ENCODE assay signal across 8 cellular contexts in genomic region chrX:107894038-107894437, GRCh38.
DNase-seq lines count a peak whose midpoint lies in the region; ATAC-seq and TF ChIP-seq lines count a peak whose summit lies in the region.

No MANE protein-coding gene starts in this region.

- H3K9me3 ChIP-seq in Peyer's patch: no peaks in the 10 kb centered on the region

- intact Hi-C loops in Calu3 (cut with micrococcal nuclease; ENCODE audit: unreplicated experiment): loop anchor here (1.0 to 5.0 kb wide), 3 partner anchors 117 to 353 kb away; partner anchors contain the start of genes NCBP2L and TSC22D3

- CTCF ChIA-PET in Calu3 (lab: Charles Lee): no interaction called here

- peaks cover 10% of the 10 kb centered on the region for H3K9me3 Mint-ChIP-seq in Calu3 (ENCODE audit: low read depth, unreplicated experiment)
- H3K9me3 Mint-ChIP-seq in central memory CD8-positive, alpha-beta T cell: peaks cover 5% of the 10 kb centered on the region

- H3K4me1 ChIP-seq in Peyer's patch: no peaks in the 10 kb centered on the region

- peak; percentile 42 for DNase-seq in Calu3
- peak; percentile 33 for DNase-seq in HS-27A (ENCODE audit: low read depth)
- no peak for DNase-seq in Peyer's patch
- peak; percentile 11 to 21 for DNase-seq in central memory CD8-positive, alpha-beta T cell (ENCODE audit: low spot score in 2 of 2)
- peak; percentile 13 for DNase-seq in medulla oblongata (ENCODE audit: extremely low spot score)
- no peak for DNase-seq in KG1 (lab: John Stamatoyannopoulos, UW)

- no peak for TF ChIP-seq POLR2A in Peyer's patch (IDR thresholded peaks at IDR 0.05)

- no peak overlapping the region for H3K4me3 Mint-ChIP-seq in Calu3 (ENCODE audit: low read depth, unreplicated experiment)
- H3K4me3 Mint-ChIP-seq in central memory CD8-positive, alpha-beta T cell: no peak overlapping the region

- no peak overlapping the region for H3K27ac Mint-ChIP-seq in Calu3 (ENCODE audit: unreplicated experiment)
- H3K27ac Mint-ChIP-seq in central memory CD8-positive, alpha-beta T cell (ENCODE audit: low read depth): peak overlapping the region; percentile 61

- H3K4me3 ChIP-seq in Peyer's patch: no peak overlapping the region

- BruUV-seq in Calu3 (replicated peaks; lab: Mats Ljungman, UMichigan): no TSS peak

- peaks cover 4% of the 10 kb centered on the region for H3K36me3 Mint-ChIP-seq in Calu3 (ENCODE audit: insufficient read depth, unreplicated experiment)
- H3K36me3 Mint-ChIP-seq in central memory CD8-positive, alpha-beta T cell (ENCODE audit: insufficient read depth): peaks cover 2% of the 10 kb centered on the region

- no peak overlapping the region for H3K27ac ChIP-seq in Peyer's patch

- no peaks in the 10 kb centered on the region for H3K27me3 Mint-ChIP-seq in Calu3 (ENCODE audit: unreplicated experiment)
- no peaks in the 10 kb centered on the region for H3K27me3 Mint-ChIP-seq in central memory CD8-positive, alpha-beta T cell

- no peaks in the 10 kb centered on the region for H3K36me3 ChIP-seq in Peyer's patch

- TF ChIP-seq CTCF in Calu3 (IDR thresholded peaks at IDR 0.05; ENCODE audit: unreplicated experiment) (peak; percentile 42), Peyer's patch (IDR thresholded peaks at IDR 0.05) (peak in 5 of 6 experiments; percentile 46 to 70 (median 63))

- ATAC-seq in GM18858 (IDR thresholded peaks at IDR 0.05; ENCODE audit: unreplicated experiment) (peak; percentile 80), GM18873 (IDR thresholded peaks at IDR 0.05; ENCODE audit: low FRiP score, unreplicated experiment) (no peak)
- ATAC-seq in central memory CD8-positive, alpha-beta T cell (replicated peaks; ENCODE audit: extremely low read depth, poor library complexity, severe bottlenecking): peak; percentile 60

- H3K27me3 ChIP-seq in Peyer's patch: no peaks in the 10 kb centered on the region

- H3K4me1 Mint-ChIP-seq in Calu3 (ENCODE audit: low read depth, unreplicated experiment): no peaks in the 10 kb centered on the region
- peaks cover 11% of the 10 kb centered on the region for H3K4me1 Mint-ChIP-seq in central memory CD8-positive, alpha-beta T cell

Comparison
In these comparisons a context has a peak if more than half of its experiments do, and no peak if none do; other contexts are left out.
1. DNase-seq: peak in Calu3 (single experiment), HS-27A (single experiment), central memory CD8-positive, alpha-beta T cell (2 of 2) and medulla oblongata (single experiment); none in Peyer's patch (0 of 3) and KG1 (single experiment).